ENCODE assay signal across 1 cellular context in genomic region chr4:74012130-74012529, GRCh38.
TF ChIP-seq lines count a peak whose summit lies in the region.

No MANE protein-coding gene starts in this region.

TF ChIP-seq in A549, 52 proteins besides CTCF, POLR2A, EP300 and RAD21:
- TF ChIP-seq GATA3 (IDR thresholded peaks at IDR 0.05; ENCODE audit: borderline replicate concordance) (no peak), MAFK (IDR thresholded peaks at IDR 0.05; ENCODE audit: partially characterized antibody) (peak; percentile 50)
